6 cellular contexts compared by ENCODE assay signal in the genomic region with DNA sequence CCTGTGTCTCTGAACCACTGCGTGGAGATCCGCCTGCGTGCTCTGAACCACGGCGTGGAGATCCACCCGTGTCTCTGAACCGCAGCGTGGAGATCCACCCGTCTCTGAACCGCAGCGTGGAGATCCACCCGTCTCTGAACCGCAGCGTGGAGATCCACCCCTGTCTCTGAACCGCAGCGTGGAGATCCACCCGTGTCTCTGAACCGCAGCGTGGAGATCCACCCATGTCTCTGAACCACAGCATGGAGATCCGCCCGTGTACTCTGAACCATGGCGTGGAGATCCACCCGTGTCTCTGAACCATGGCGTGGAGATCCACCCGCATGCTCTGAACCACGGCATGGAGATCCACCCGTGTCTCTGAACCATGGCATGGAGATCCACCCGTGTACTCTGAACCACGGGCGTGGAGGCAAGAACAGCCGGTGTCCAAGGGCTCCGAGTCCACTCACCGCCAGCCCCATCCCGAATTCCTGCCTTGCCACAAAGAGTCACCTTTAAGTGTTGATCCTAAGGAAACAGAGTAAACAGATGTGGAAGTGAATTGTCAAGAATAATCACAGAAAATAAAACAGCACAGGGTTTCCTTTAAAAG.
"Had no signal": no experiment of that assay in that cellular context is flagged by ENCODE, and none has a peak within 500 bp of the region (broad histone marks: within the 10 kb centered on the region; RNA-seq: fewer than 3 reads in every experiment).

No MANE protein-coding gene starts in this region.

- FAIRE-seq: H54, HTR-8/SVneo had no signal

- H3K27ac ChIP-seq: GM23248 had no signal

- DNase-seq: GM23248, GOT3, H9, HCEC 1CT had no signal

- H3K4me3 ChIP-seq: GM23248 had no signal

- H3K9ac ChIP-seq: GM23248 had no signal

- H2AFZ ChIP-seq: GM23248 had no signal
